In genomic region chr12:90510948-90511347, GRCh38 we compare ENCODE assay signal across 20 cellular contexts.
DNase-seq lines count a peak whose midpoint lies in the region; ATAC-seq and TF ChIP-seq lines count a peak whose summit lies in the region.
"Had no signal": no experiment of that assay in that cellular context is flagged by ENCODE, and none has a peak within 500 bp of the region (broad histone marks: within the 10 kb centered on the region; RNA-seq: fewer than 3 reads in every experiment).

No MANE protein-coding gene starts in this region.

- DNase-seq in AG10803 (ENCODE audit: low read depth) (peak; percentile 39), HS-5 (ENCODE audit: low read depth) (peak; percentile 22), astrocyte of the spinal cord (ENCODE audit: low read depth, low spot score) (peak; percentile 38), glomerular visceral epithelial cell (ENCODE audit: extremely low spot score) (peak; percentile 8), Ammon's horn (ENCODE audit: low spot score) (no peak), GM13977 (ENCODE audit: low spot score) (no peak), Right ventricle myocardium superior (no peak)
- DNase-seq: activated CD8-positive, alpha-beta memory T cell treated with anti-CD3 and anti-CD28 coated beads, Interleukin-2, amount 10 ng/mL, durations not matched to agents 7 days and 5 days; activated gamma-delta T cell treated with Interleukin-2 at 50 U/mL for 16 hours; BE2C; body of pancreas; effector CD4-positive, alpha-beta T cell; lower lobe of right lung; naive thymus-derived CD4-positive, alpha-beta T cell; NCI-H2081; NCI-H774; RPMI8226; substantia nigra had no signal

- TF ChIP-seq CTCF in AG10803 (conservative IDR thresholded peaks at IDR 0.05; ENCODE audit: low read length) (no peak), astrocyte of the spinal cord (IDR thresholded peaks at IDR 0.05; ENCODE audit: low read depth, low read length) (no peak), GM13977 (IDR thresholded peaks at IDR 0.05; ENCODE audit: extremely low read depth, insufficient read depth, missing control alignments) (no peak)

- intact Hi-C loops in Right ventricle myocardium superior (cut with DNase I): no loop called here

- no peak overlapping the region for H3K4me3 ChIP-seq in AG10803 (ENCODE audit: low read length)
- H3K4me3 ChIP-seq in astrocyte of the spinal cord (ENCODE audit: low read depth, low read length): no peak overlapping the region
- H3K4me3 ChIP-seq: body of pancreas, gastroesophageal sphincter, lower lobe of right lung had no signal

- ATAC-seq in GM18909 (IDR thresholded peaks at IDR 0.05; ENCODE audit: poor library complexity, unreplicated experiment): no peak
- ATAC-seq in Right ventricle myocardium superior (ENCODE audit: poor library complexity): no peak
- ATAC-seq: activated CD8-positive, alpha-beta memory T cell treated with anti-CD3 and anti-CD28 coated beads, Interleukin-2, amount 10 ng/mL, durations not matched to agents 7 days and 5 days; body of pancreas; gastroesophageal sphincter; lower lobe of right lung; naive thymus-derived CD4-positive, alpha-beta T cell had no signal

- in situ Hi-C loops in astrocyte of the spinal cord (cut with HindIII; ENCODE audit: low sequenced_read_pairs): no loop called here
- in situ Hi-C loops in GM13977 (cut with MboI; ENCODE audit: low pct_unique_long_range_greater_than_20kb, low sequenced_read_pairs, unreplicated experiment): no loop called here

Comparison
In these comparisons a context has a peak if more than half of its experiments do, and no peak if none do; other contexts are left out.
1. DNase-seq: peak in AG10803 (single experiment), HS-5 (single experiment), astrocyte of the spinal cord (single experiment) and glomerular visceral epithelial cell (single experiment); none in Ammon's horn (single experiment), GM13977 (single experiment) and Right ventricle myocardium superior (single experiment).